ENCODE assay signal across 19 cellular contexts in the genomic region with DNA sequence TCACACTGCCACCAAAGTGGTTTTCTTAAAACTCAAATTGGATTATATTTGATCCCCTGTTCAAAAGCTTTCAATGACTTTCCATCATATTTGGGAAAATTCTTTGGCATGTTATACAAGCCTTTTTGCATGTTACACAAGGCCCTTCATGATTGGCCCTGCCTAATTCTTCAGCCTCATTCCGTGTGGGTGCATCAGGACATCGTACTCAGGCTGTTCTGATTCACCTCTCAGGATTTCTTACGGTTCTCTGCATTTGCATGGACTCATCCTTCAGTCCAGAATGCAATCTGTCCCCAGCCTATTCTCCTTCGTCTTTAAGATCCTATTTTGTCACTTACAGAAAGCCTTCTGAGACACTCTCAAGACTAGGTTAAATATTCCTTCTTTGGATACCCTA.
DNase-seq lines count a peak whose midpoint lies in the region; ATAC-seq, FAIRE-seq and TF ChIP-seq lines count a peak whose summit lies in the region.
"Had no signal": no experiment of that assay in that cellular context is flagged by ENCODE, and none has a peak within 500 bp of the region (broad histone marks: within the 10 kb centered on the region; RNA-seq: fewer than 3 reads in every experiment).

No MANE protein-coding gene starts in this region.

- CTCF ChIA-PET in AG04449 (lab: Yijun Ruan, JAX), result interaction anchor here (0.9 to 6.1 kb wide), 3 partner anchors 15 to 605 kb away, joined by 3 to 45 read pairs (median 3); no protein-coding TSS in a partner anchor

- no peak for TF ChIP-seq CTCF in AG04449 (IDR thresholded peaks at IDR 0.05; ENCODE audit: insufficient read depth, low read length, missing control alignments)

- no peak overlapping the region for H3K4me3 ChIP-seq in AG04449 (ENCODE audit: low read depth, low read length)
- H3K4me3 ChIP-seq in adipocyte (ENCODE audit: low read length), result no peak overlapping the region

- TF ChIP-seq POLR2A in GM12892 (IDR thresholded peaks at IDR 0.05; ENCODE audit: low read depth, low read length), result no peak

- no peak for FAIRE-seq in GM12892 (lab: Jason Lieb, UNC)
- FAIRE-seq: H1 had no signal

- DNase-seq in AG04449 (ENCODE audit: low read depth, low spot score) (peak; percentile 28), GM04503 (ENCODE audit: low read depth) (peak; percentile 7), adipocyte (ENCODE audit: low read depth) (peak; percentile 36), kidney tubule cell (ENCODE audit: low spot score) (peak; percentile 64), GM12892 (ENCODE audit: insufficient read length) (no peak), iPS-NIHi11 (ENCODE audit: low spot score) (no peak)
- DNase-seq in activated CD8-positive, alpha-beta memory T cell treated with anti-CD3 and anti-CD28 coated beads, Interleukin-2, amount 50 U/mL, for 48 hours, result no peak
- DNase-seq: 8988T; C1 segment of cervical spinal cord; CD8-positive, alpha-beta memory T cell; NCI-H1417; NCI-H1930; NCI-H226; NCI-H524; NCI-H82; SIG-M5 had no signal

- H3K9ac ChIP-seq in adipocyte (ENCODE audit: low read length), result no peak overlapping the region
- H3K9ac ChIP-seq: KMS-11 had no signal

- POLR2A ChIA-PET in AG04449 (lab: Yijun Ruan, JAX), result no interaction called here

- H3K36me3 ChIP-seq in adipocyte (ENCODE audit: control insufficient read depth, insufficient read depth, low read length, severe bottlenecking), result no peaks in the 10 kb centered on the region

- H3K9me3 ChIP-seq in adipocyte (ENCODE audit: control insufficient read depth, low read length), result no peaks in the 10 kb centered on the region

- no peak for ATAC-seq in HG03521 (IDR thresholded peaks at IDR 0.05; ENCODE audit: unreplicated experiment)

- H3K27me3 ChIP-seq in adipocyte (replicated peaks; ENCODE audit: control insufficient read depth, insufficient read depth, low read length), result no peaks in the 10 kb centered on the region

- H3K4me1 ChIP-seq in adipocyte (ENCODE audit: control insufficient read depth, insufficient read depth, low read length), result peaks cover 4% of the 10 kb centered on the region

Comparison
In these comparisons a context has a peak if more than half of its experiments do, and no peak if none do; other contexts are left out.
1. DNase-seq: peak in AG04449 (single experiment), GM04503 (single experiment), adipocyte (single experiment) and kidney tubule cell (single experiment); none in GM12892 (single experiment), activated CD8-positive, alpha-beta memory T cell treated with anti-CD3 and anti-CD28 coated beads, Interleukin-2, amount 50 U/mL, for 48 hours (single experiment) and iPS-NIHi11 (single experiment).